ENCODE assay signal across 1 cellular context in the genomic region with DNA sequence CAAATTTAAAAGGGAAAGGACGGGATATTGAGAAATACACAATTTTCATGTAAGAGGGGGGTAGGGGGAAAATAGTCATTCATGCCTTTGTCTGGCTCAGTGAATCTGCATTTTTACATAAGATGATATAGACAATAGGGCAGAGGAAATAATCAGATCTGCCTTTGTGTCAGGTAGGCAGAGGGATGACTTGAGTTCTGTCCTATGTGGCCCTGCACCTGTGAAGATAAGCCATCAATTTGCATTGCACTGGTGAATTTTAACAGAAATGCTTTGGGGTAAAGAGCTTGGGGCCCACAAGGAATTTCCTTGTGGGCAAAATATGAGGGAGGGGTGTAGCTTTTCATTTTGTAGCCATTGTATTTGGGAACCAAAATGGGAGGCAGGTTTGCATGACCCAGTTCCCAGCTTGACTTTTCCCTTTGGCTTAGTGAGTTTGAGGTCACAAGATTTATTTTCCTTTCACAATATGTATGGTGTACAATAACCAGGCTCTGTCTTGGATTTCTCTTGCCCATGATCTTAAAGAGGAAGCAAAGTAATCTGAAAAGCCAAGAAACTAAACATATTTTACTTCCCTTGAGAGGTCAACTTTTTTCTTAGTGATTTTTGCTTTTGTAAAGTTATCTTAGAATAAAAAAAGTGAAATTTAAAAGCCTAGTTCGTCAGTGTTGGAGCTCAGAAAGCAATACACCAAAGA.
TF ChIP-seq lines count a peak whose summit lies in the region.

No MANE protein-coding gene starts in this region.

TF ChIP-seq in GM23338, 12 proteins besides CTCF, POLR2A, EP300 and RAD21:
- TF ChIP-seq, protein P1, sequence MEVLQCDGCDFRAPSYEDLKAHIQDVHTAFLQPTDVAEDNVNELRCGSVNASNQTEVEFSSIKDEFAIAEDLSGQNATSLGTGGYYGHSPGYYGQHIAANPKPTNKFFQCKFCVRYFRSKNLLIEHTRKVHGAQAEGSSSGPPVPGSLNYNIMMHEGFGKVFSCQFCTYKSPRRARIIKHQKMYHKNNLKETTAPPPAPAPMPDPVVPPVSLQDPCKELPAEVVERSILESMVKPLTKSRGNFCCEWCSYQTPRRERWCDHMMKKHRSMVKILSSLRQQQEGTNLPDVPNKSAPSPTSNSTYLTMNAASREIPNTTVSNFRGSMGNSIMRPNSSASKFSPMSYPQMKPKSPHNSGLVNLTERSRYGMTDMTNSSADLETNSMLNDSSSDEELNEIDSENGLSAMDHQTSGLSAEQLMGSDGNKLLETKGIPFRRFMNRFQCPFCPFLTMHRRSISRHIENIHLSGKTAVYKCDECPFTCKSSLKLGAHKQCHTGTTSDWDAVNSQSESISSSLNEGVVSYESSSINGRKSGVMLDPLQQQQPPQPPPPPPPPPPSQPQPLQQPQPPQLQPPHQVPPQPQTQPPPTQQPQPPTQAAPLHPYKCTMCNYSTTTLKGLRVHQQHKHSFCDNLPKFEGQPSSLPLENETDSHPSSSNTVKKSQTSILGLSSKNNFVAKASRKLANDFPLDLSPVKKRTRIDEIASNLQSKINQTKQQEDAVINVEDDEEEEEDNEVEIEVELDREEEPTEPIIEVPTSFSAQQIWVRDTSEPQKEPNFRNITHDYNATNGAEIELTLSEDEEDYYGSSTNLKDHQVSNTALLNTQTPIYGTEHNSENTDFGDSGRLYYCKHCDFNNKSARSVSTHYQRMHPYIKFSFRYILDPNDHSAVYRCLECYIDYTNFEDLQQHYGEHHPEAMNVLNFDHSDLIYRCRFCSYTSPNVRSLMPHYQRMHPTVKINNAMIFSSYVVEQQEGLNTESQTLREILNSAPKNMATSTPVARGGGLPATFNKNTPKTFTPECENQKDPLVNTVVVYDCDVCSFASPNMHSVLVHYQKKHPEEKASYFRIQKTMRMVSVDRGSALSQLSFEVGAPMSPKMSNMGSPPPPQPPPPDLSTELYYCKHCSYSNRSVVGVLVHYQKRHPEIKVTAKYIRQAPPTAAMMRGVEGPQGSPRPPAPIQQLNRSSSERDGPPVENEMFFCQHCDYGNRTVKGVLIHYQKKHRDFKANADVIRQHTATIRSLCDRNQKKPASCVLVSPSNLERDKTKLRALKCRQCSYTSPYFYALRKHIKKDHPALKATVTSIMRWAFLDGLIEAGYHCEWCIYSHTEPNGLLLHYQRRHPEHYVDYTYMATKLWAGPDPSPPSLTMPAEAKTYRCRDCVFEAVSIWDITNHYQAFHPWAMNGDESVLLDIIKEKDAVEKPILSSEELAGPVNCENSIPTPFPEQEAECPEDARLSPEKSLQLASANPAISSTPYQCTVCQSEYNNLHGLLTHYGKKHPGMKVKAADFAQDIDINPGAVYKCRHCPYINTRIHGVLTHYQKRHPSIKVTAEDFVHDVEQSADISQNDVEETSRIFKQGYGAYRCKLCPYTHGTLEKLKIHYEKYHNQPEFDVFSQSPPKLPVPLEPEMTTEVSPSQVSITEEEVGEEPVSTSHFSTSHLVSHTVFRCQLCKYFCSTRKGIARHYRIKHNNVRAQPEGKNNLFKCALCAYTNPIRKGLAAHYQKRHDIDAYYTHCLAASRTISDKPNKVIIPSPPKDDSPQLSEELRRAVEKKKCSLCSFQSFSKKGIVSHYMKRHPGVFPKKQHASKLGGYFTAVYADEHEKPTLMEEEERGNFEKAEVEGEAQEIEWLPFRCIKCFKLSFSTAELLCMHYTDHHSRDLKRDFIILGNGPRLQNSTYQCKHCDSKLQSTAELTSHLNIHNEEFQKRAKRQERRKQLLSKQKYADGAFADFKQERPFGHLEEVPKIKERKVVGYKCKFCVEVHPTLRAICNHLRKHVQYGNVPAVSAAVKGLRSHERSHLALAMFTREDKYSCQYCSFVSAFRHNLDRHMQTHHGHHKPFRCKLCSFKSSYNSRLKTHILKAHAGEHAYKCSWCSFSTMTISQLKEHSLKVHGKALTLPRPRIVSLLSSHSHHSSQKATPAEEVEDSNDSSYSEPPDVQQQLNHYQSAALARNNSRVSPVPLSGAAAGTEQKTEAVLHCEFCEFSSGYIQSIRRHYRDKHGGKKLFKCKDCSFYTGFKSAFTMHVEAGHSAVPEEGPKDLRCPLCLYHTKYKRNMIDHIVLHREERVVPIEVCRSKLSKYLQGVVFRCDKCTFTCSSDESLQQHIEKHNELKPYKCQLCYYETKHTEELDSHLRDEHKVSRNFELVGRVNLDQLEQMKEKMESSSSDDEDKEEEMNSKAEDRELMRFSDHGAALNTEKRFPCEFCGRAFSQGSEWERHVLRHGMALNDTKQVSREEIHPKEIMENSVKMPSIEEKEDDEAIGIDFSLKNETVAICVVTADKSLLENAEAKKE (CRISPR knock-in tag; IDR thresholded peaks at IDR 0.05): no peak
- TF ChIP-seq, protein P2, sequence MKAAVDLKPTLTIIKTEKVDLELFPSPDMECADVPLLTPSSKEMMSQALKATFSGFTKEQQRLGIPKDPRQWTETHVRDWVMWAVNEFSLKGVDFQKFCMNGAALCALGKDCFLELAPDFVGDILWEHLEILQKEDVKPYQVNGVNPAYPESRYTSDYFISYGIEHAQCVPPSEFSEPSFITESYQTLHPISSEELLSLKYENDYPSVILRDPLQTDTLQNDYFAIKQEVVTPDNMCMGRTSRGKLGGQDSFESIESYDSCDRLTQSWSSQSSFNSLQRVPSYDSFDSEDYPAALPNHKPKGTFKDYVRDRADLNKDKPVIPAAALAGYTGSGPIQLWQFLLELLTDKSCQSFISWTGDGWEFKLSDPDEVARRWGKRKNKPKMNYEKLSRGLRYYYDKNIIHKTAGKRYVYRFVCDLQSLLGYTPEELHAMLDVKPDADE (IDR thresholded peaks at IDR 0.05): no peak
- TF ChIP-seq EZH2phosphoT487 (IDR thresholded peaks at IDR 0.05; ENCODE audit: unreplicated experiment) (no peak), STAT1 (IDR thresholded peaks at IDR 0.05; ENCODE audit: unreplicated experiment) (no peak), NANOG (IDR thresholded peaks at IDR 0.05; ENCODE audit: borderline replicate concordance) (no peak), JUNB (IDR thresholded peaks at IDR 0.05; ENCODE audit: unreplicated experiment) (no peak), CREB1 (CRISPR knock-in tag; IDR thresholded peaks at IDR 0.05; ENCODE audit: low read depth) (no peak), ZNF331 (CRISPR knock-in tag; IDR thresholded peaks at IDR 0.05; ENCODE audit: low read depth) (no peak), POLR2AphosphoS5 (IDR thresholded peaks at IDR 0.05; ENCODE audit: low read depth) (no peak), EZH2 (IDR thresholded peaks at IDR 0.05; ENCODE audit: low read depth, unreplicated experiment) (no peak), ZNF114 (CRISPR knock-in tag; IDR thresholded peaks at IDR 0.05) (no peak)
- TF ChIP-seq, protein P3, sequence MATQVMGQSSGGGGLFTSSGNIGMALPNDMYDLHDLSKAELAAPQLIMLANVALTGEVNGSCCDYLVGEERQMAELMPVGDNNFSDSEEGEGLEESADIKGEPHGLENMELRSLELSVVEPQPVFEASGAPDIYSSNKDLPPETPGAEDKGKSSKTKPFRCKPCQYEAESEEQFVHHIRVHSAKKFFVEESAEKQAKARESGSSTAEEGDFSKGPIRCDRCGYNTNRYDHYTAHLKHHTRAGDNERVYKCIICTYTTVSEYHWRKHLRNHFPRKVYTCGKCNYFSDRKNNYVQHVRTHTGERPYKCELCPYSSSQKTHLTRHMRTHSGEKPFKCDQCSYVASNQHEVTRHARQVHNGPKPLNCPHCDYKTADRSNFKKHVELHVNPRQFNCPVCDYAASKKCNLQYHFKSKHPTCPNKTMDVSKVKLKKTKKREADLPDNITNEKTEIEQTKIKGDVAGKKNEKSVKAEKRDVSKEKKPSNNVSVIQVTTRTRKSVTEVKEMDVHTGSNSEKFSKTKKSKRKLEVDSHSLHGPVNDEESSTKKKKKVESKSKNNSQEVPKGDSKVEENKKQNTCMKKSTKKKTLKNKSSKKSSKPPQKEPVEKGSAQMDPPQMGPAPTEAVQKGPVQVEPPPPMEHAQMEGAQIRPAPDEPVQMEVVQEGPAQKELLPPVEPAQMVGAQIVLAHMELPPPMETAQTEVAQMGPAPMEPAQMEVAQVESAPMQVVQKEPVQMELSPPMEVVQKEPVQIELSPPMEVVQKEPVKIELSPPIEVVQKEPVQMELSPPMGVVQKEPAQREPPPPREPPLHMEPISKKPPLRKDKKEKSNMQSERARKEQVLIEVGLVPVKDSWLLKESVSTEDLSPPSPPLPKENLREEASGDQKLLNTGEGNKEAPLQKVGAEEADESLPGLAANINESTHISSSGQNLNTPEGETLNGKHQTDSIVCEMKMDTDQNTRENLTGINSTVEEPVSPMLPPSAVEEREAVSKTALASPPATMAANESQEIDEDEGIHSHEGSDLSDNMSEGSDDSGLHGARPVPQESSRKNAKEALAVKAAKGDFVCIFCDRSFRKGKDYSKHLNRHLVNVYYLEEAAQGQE (IDR thresholded peaks at IDR 0.05; ENCODE audit: unreplicated experiment): no peak
